28 cellular contexts compared by ENCODE assay signal in the genomic region with DNA sequence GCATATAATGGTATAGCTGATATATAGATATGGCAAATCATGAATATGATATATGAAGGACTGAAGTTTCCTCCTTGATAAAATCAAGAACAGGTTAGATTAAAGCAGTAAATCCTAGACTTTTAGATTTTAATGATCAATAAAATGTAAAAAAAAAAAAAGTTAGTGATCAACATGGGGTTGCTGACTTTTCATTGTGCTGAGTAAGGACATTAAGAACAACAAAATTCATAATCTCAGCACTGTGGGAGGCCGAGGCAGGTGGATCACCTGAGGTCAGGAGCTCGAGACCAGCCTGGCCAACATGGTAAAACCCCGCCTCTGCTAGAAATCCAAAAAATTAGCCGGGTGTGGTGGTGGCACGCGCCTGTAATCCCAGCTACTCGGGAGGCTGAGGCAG. TPM values are rescaled to one million over a fixed set of nuclear protein-coding genes. Genes with fewer than 3 reads are reported as not detected.
"Had no signal": no experiment of that assay in that cellular context is flagged by ENCODE, and none has a peak within 500 bp of the region (broad histone marks: within the 10 kb centered on the region; RNA-seq: fewer than 3 reads in every experiment).

No MANE protein-coding gene starts in this region.

- H3K4me2 ChIP-seq: KMS-11, SK-N-SH had no signal

- ATAC-seq: activated CD8-positive, alpha-beta T cell treated with anti-CD3 and anti-CD28 coated beads for 36 hours; activated T-cell treated with anti-CD3 and anti-CD28 coated beads, Interleukin-2, amount 50 U/mL, for 72 hours; activated T-helper 17 cell treated with anti-CD3 and anti-CD28 coated beads, Interleukin-2, amount 50 U/mL, for 72 hours; PC-3 had no signal

- H3K4me3 ChIP-seq: ascending aorta, cardiac muscle cell, Peyer's patch, SJSA1 had no signal

- H3K27ac ChIP-seq: ascending aorta, cardiac muscle cell, KMS-11, Peyer's patch, SJSA1 had no signal

- H3K27me3 ChIP-seq: ascending aorta, cardiac muscle cell, Peyer's patch, SJSA1 had no signal

- H3K4me1 ChIP-seq: ascending aorta, SJSA1 had no signal

- H3K9ac ChIP-seq: KMS-11, SK-N-SH had no signal

- H3K9me3 ChIP-seq: ascending aorta, Peyer's patch, SJSA1, SK-N-SH had no signal

- DNase-seq: activated CD4-positive, alpha-beta T cell treated with anti-CD3 and anti-CD28 coated beads, Interleukin-2, amount 10 ng/mL, durations not matched to agents 24 days and 14 days; activated CD4-positive, alpha-beta T cell treated with anti-CD3 and anti-CD28 coated beads, Interleukin-2, amount 50 U/mL, for 4 hours; activated CD8-positive, alpha-beta T cell treated with anti-CD3 and anti-CD28 coated beads for 36 hours; activated effector memory CD4-positive, alpha-beta T cell treated with anti-CD3 and anti-CD28 coated beads, Interleukin-2, amount 50 U/mL, for 16 hours; activated naive CD4-positive, alpha-beta T cell treated with Interleukin-2 at 50 U/mL for 16 hours; activated naive CD8-positive, alpha-beta T cell treated with anti-CD3 and anti-CD28 coated beads, Interleukin-2, amount 10 ng/mL, durations not matched to agents 7 days and 5 days; activated T-cell treated with anti-CD3 and anti-CD28 coated beads, Interleukin-2, amount 50 U/mL, for 1 hour; activated T-cell treated with anti-CD3 and anti-CD28 coated beads, Interleukin-2, amount 50 U/mL, for 72 hours; amygdala; MM.1S; MV-4-11; NCI-H1092; NCI-H1436 treated with DMSO at 0.1 percent for 48 hours; NCI-H1694 treated with DMSO at 0.1 percent for 48 hours; NCI-H2029; NCI-H345; NCI-H524 treated with DMSO at 0.1 percent for 48 hours; NK-92 treated with Interleukin-12 subunit alpha and Interleukin-12 subunit beta, amount 100 ng/mL, for 24 hours; PC-3; RPMI8226; SHP77 treated with DMSO at 0.1 percent for 48 hours; SK-N-SH had no signal

RNA-seq across cellular contexts. Expression of gene TMEM88, which starts 23.4 kb away (rescaled TPM):
- total RNA-seq: SJSA1 had no signal
